Comparison of ENCODE assay signal across 28 cellular contexts in the genomic region with DNA sequence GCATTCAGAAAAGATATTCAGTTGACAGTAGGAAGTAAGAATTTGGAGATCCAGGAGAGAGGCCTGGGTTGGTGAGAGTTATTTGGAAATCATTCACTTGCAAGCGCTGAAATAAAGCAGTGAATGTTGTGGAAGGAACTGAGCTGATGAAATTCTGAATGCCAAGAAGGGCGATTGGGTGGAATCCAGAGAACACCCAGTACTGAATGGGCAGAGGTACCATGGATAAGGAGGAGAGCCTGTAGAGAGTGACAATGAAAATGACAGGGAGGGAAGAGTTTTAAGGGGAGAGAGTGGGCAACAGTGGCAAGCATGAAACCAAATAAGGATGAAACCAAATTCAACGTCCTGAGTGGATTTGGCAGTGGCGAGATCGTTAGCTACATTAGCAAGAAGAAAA.
"Had no signal": no experiment of that assay in that cellular context is flagged by ENCODE, and none has a peak within 500 bp of the region (broad histone marks: within the 10 kb centered on the region; RNA-seq: fewer than 3 reads in every experiment).

No MANE protein-coding gene starts in this region.

- FAIRE-seq: colon, endometrium, endothelial cell of umbilical vein, frontal cortex had no signal

- H3K9me3 ChIP-seq: colonic mucosa, esophagus squamous epithelium, gastrocnemius medialis had no signal

- ATAC-seq: effector memory CD8-positive, alpha-beta T cell; esophagus mucosa; foreskin keratinocyte; gastrocnemius medialis; gastroesophageal sphincter; heart left ventricle had no signal

- H3K4me3 ChIP-seq: colonic mucosa, coronary artery, dorsolateral prefrontal cortex, esophagus muscularis mucosa, esophagus squamous epithelium, gastrocnemius medialis, gastroesophageal sphincter, heart left ventricle, heart right ventricle had no signal

- H3K27ac ChIP-seq: colonic mucosa, coronary artery, dorsolateral prefrontal cortex, epithelial cell of prostate, esophagus muscularis mucosa, esophagus squamous epithelium, foreskin keratinocyte, gastrocnemius medialis, gastroesophageal sphincter, heart left ventricle, heart right ventricle had no signal

- DNase-seq: colonic mucosa; cortex of kidney; dermis blood vessel endothelial cell; dorsolateral prefrontal cortex; effector CD4-positive, alpha-beta T cell; effector CD8-positive, alpha-beta T cell; effector memory CD4-positive, alpha-beta T cell; effector memory CD8-positive, alpha-beta T cell; endodermal cell; erythroblast; esophagus squamous epithelium; foreskin fibroblast; foreskin keratinocyte; foreskin melanocyte; gastrocnemius medialis; glutamatergic neuron; head of caudate nucleus; heart left ventricle; heart right ventricle had no signal

- H3K36me3 ChIP-seq: colonic mucosa, esophagus muscularis mucosa, esophagus squamous epithelium, gastrocnemius medialis, gastroesophageal sphincter, heart left ventricle, heart right ventricle had no signal

- H3K27me3 ChIP-seq: colonic mucosa, dorsolateral prefrontal cortex, esophagus muscularis mucosa, esophagus squamous epithelium, gastrocnemius medialis, gastroesophageal sphincter, heart left ventricle, heart right ventricle had no signal

- H3K4me1 ChIP-seq: colonic mucosa, esophagus muscularis mucosa, foreskin keratinocyte, gastrocnemius medialis, gastroesophageal sphincter, heart left ventricle, heart right ventricle had no signal
